8 cellular contexts compared by ENCODE assay signal in genomic region chr5:141359790-141360426, GRCh38. TPM values are rescaled to one million over a fixed set of nuclear protein-coding genes. Genes with fewer than 3 reads are reported as not detected.
A peak's percentile ranks its signal among the peaks of the same experiment; 100 is the strongest.
DNase-seq lines count a peak whose midpoint lies in the region; ATAC-seq lines count a peak whose summit lies in the region.

TSS of gene PCDHGB2 (plus strand) at chr5:141359994. CDS start at chr5:141360136, 142 bp downstream.

- no peak for DNase-seq in activated CD4-positive, alpha-beta T cell treated with anti-CD3 and anti-CD28 coated beads for 36 hours
- no peak for DNase-seq in activated CD4-positive, alpha-beta T cell treated with anti-CD3 and anti-CD28 coated beads for 48 hours
- DNase-seq in T-helper 2 cell treated with Interferon-gamma antibody and Interleukin-4, amounts not matched to agents 5 μg/mL and 100 μg/mL, for 36 hours (ENCODE audit: low spot score): no peak
- DNase-seq in germinal center (ENCODE audit: low spot score) (peak; percentile 70), HuH-7.5 (ENCODE audit: low spot score) (no peak)

- H3K4me1 Mint-ChIP-seq in activated CD4-positive, alpha-beta T cell treated with anti-CD3 and anti-CD28 coated beads for 36 hours: peaks cover 2% of the 10 kb centered on the region
- peaks cover 2% of the 10 kb centered on the region for H3K4me1 Mint-ChIP-seq in T-helper 2 cell treated with Interferon-gamma antibody and Interleukin-4, amounts not matched to agents 5 μg/mL and 100 μg/mL, for 36 hours (ENCODE audit: low read depth)

- H3K9me3 Mint-ChIP-seq in activated CD4-positive, alpha-beta T cell treated with anti-CD3 and anti-CD28 coated beads for 36 hours (ENCODE audit: low read depth): peaks cover 32% of the 10 kb centered on the region
- H3K9me3 Mint-ChIP-seq in T-helper 2 cell treated with Interferon-gamma antibody and Interleukin-4, amounts not matched to agents 5 μg/mL and 100 μg/mL, for 36 hours: peaks cover 36% of the 10 kb centered on the region

- CTCF ChIA-PET in activated CD4-positive, alpha-beta T cell treated with anti-CD3 and anti-CD28 coated beads for 36 hours (lab: Charles Lee): interaction anchor here (1.0 to 2.4 kb wide), 5 partner anchors 10 to 204 kb away, joined by 3 to 6 read pairs (median 4); partner anchors contain the start of gene PCDHGA12

- H3K27ac ChIP-seq in skin epidermis: no peak within 1 kb of the TSS

- H3K4me3 ChIP-seq in skin epidermis: peak within 1 kb of the TSS in 4 of 7 experiments; percentile 9 to 24 (median 16)

- POLR2A ChIA-PET in activated CD4-positive, alpha-beta T cell treated with anti-CD3 and anti-CD28 coated beads for 36 hours (lab: Charles Lee): no interaction called here

- ATAC-seq in activated CD4-positive, alpha-beta T cell treated with anti-CD3 and anti-CD28 coated beads for 36 hours: peak; percentile 19
- ATAC-seq in HG03469 (IDR thresholded peaks at IDR 0.05; ENCODE audit: unreplicated experiment) (peak; percentile 74), GM18519 (IDR thresholded peaks at IDR 0.05; ENCODE audit: low FRiP score, unreplicated experiment) (no peak)

- H3K4me3 Mint-ChIP-seq in activated CD4-positive, alpha-beta T cell treated with anti-CD3 and anti-CD28 coated beads for 36 hours: peak within 1 kb of the TSS; percentile 61
- H3K4me3 Mint-ChIP-seq in T-helper 2 cell treated with Interferon-gamma antibody and Interleukin-4, amounts not matched to agents 5 μg/mL and 100 μg/mL, for 36 hours: peak within 1 kb of the TSS; percentile 89

- H3K27me3 Mint-ChIP-seq in activated CD4-positive, alpha-beta T cell treated with anti-CD3 and anti-CD28 coated beads for 36 hours: peaks cover 76% of the 10 kb centered on the region
- H3K27me3 Mint-ChIP-seq in T-helper 2 cell treated with Interferon-gamma antibody and Interleukin-4, amounts not matched to agents 5 μg/mL and 100 μg/mL, for 36 hours (ENCODE audit: low read depth): peaks cover 40% of the 10 kb centered on the region

- H3K27ac Mint-ChIP-seq in activated CD4-positive, alpha-beta T cell treated with anti-CD3 and anti-CD28 coated beads for 36 hours: no peak within 1 kb of the TSS
- H3K27ac Mint-ChIP-seq in T-helper 2 cell treated with Interferon-gamma antibody and Interleukin-4, amounts not matched to agents 5 μg/mL and 100 μg/mL, for 36 hours: peak within 1 kb of the TSS; percentile 68

- H3K36me3 Mint-ChIP-seq in activated CD4-positive, alpha-beta T cell treated with anti-CD3 and anti-CD28 coated beads for 36 hours (ENCODE audit: low read depth): peaks cover 26% of the 10 kb centered on the region
- H3K36me3 Mint-ChIP-seq in T-helper 2 cell treated with Interferon-gamma antibody and Interleukin-4, amounts not matched to agents 5 μg/mL and 100 μg/mL, for 36 hours (ENCODE audit: low read depth): peaks cover 7% of the 10 kb centered on the region

- intact Hi-C loops in activated CD4-positive, alpha-beta T cell treated with anti-CD3 and anti-CD28 coated beads for 36 hours (cut with DNase I, micrococcal nuclease): loop anchor here (5.0 to 10.0 kb wide), 5 partner anchors 115 to 565 kb away; partner anchors contain the start of genes PCDHA12 (in 1 of the 2), PCDHA2 (in 1 of the 2), PCDHA8 (in 1 of the 2) and PCDHA9 (in 1 of the 2)

RNA-seq across cellular contexts. Expression of gene PCDHGB2, which starts in this region (rescaled TPM):
- total RNA-seq in activated CD4-positive, alpha-beta T cell treated with anti-CD3 and anti-CD28 coated beads for 36 hours: under 1 TPM; 0.07 to 0.18 TPM

Comparison
In these comparisons a context has a peak if more than half of its experiments do, and no peak if none do; other contexts are left out.
1. Peak in ATAC-seq in activated CD4-positive, alpha-beta T cell treated with anti-CD3 and anti-CD28 coated beads for 36 hours; RNA of the gene not detected or under 1 TPM.